Comparison of ENCODE assay signal across 1 cellular context in genomic region chr11:134223836-134224709, GRCh38.
TF ChIP-seq lines count a peak whose summit lies in the region.

Gene NCAPD3 (minus strand): TSS chr11:134223967. CDS start chr11:134223926, 41 bp downstream.
Gene VPS26B (plus strand): TSS chr11:134224671. CDS start chr11:134225123, 452 bp downstream.

TF ChIP-seq in endothelial cell of umbilical vein, 7 proteins besides CTCF, POLR2A, EP300 and RAD21 (continued from another document):
- peak; percentile 45 for TF ChIP-seq MAX (IDR thresholded peaks at IDR 0.05; ENCODE audit: insufficient read depth, insufficient read length)
